In the genomic region with DNA sequence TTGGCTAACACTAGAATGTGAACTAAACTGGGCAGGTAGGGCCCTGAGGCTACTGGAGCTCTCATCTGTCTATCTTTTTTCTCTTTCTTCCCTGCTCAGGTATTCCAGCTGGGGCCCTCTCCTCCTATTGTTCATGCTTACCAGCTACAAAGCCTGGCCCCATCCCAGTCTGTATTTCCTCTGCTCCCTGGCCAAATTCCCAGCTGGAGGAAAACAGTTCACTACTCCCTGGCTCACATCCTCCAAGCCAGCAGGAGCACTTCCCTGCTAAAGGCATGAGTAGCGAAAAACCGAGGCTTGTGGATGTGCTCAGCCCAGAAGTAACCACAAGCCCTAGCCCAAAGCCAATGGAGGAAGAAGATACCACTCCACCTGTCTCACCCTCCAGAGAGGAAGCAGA, we compare ENCODE assay signal across 25 cellular contexts.
"Had no signal": no experiment of that assay in that cellular context is flagged by ENCODE, and none has a peak within 500 bp of the region (broad histone marks: within the 10 kb centered on the region; RNA-seq: fewer than 3 reads in every experiment).

No MANE protein-coding gene starts in this region.

- H3K4me1 ChIP-seq: esophagus squamous epithelium, left lung, lower lobe of right lung, psoas muscle, sigmoid colon, testis, tibial artery had no signal

- H3K27ac ChIP-seq: coronary artery, esophagus squamous epithelium, left lung, lower lobe of right lung, psoas muscle, sigmoid colon, testis, tibial artery had no signal

- H3K4me3 Mint-ChIP-seq: naive thymus-derived CD8-positive, alpha-beta T cell; nephron progenitor cell; stimulated activated memory B cell treated with anti-CD40 and anti-IgM and Interleukin-4, amounts not matched to agents 10 μg/mL and 1 μg/mL and 100 μg/mL, for 72 hours; type B pancreatic cell had no signal

- H3K27me3 ChIP-seq: esophagus squamous epithelium, left lung, sigmoid colon, testis, tibial artery had no signal

- H3K27ac Mint-ChIP-seq: naive thymus-derived CD8-positive, alpha-beta T cell; nephron progenitor cell; stimulated activated memory B cell treated with anti-CD40 and anti-IgM and Interleukin-4, amounts not matched to agents 10 μg/mL and 1 μg/mL and 100 μg/mL, for 72 hours; type B pancreatic cell had no signal

- H3K4me3 ChIP-seq: coronary artery, esophagus squamous epithelium, left lung, lower lobe of right lung, psoas muscle, sigmoid colon, testis, tibial artery had no signal

- H3K36me3 Mint-ChIP-seq: stimulated activated memory B cell treated with anti-CD40 and anti-IgM and Interleukin-4, amounts not matched to agents 10 μg/mL and 1 μg/mL and 100 μg/mL, for 72 hours; type B pancreatic cell had no signal

- H3K36me3 ChIP-seq: esophagus squamous epithelium, left lung, lower lobe of right lung, sigmoid colon, tibial artery had no signal

- H3K4me1 Mint-ChIP-seq: naive thymus-derived CD8-positive, alpha-beta T cell; stimulated activated memory B cell treated with anti-CD40 and anti-IgM and Interleukin-4, amounts not matched to agents 10 μg/mL and 1 μg/mL and 100 μg/mL, for 72 hours had no signal

- H3K27me3 Mint-ChIP-seq: stimulated activated memory B cell treated with anti-CD40 and anti-IgM and Interleukin-4, amounts not matched to agents 10 μg/mL and 1 μg/mL and 100 μg/mL, for 72 hours; type B pancreatic cell had no signal

- H3K9me3 ChIP-seq: esophagus squamous epithelium, left lung, lower lobe of right lung, psoas muscle, sigmoid colon, testis, tibial artery had no signal

- ATAC-seq: left lung; lower lobe of right lung; naive thymus-derived CD8-positive, alpha-beta T cell; psoas muscle; right cardiac atrium; stimulated activated memory B cell treated with anti-CD40 and anti-IgM and Interleukin-4, amounts not matched to agents 10 μg/mL and 1 μg/mL and 100 μg/mL, for 72 hours; stimulated activated naive CD8-positive, alpha-beta T cell treated with anti-CD3 and anti-CD28 coated beads, Interleukin-15, Interleukin-2, amounts not matched to agents 100 U/mL and 50 U/mL, for 24 hours had no signal

- DNase-seq: dermis blood vessel endothelial cell; effector memory CD4-positive, alpha-beta T cell; erythroblast; esophagus squamous epithelium; foreskin melanocyte; glutamatergic neuron; hypothalamus; kidney; left lung; lower lobe of right lung; naive thymus-derived CD8-positive, alpha-beta T cell; nephron progenitor cell; nucleus accumbens; posterior cingulate gyrus; psoas muscle; sigmoid colon; stimulated activated CD4-positive, alpha-beta T cell treated with anti-CD3 and anti-CD28 coated beads, Interleukin-2, amount 100 ng/mL, for 24 hours; stimulated activated CD4-positive, alpha-beta T cell treated with anti-CD3 and anti-CD28 coated beads, Interleukin-4, amount 100 ng/mL, for 24 hours; stimulated activated naive CD8-positive, alpha-beta T cell treated with anti-CD3 and anti-CD28 coated beads, Interleukin-15, Interleukin-2, amounts not matched to agents 100 U/mL and 50 U/mL, for 24 hours; testis; tibial artery had no signal

- H3K9me3 Mint-ChIP-seq: type B pancreatic cell had no signal
